ENCODE assay signal across 31 cellular contexts in the genomic region with DNA sequence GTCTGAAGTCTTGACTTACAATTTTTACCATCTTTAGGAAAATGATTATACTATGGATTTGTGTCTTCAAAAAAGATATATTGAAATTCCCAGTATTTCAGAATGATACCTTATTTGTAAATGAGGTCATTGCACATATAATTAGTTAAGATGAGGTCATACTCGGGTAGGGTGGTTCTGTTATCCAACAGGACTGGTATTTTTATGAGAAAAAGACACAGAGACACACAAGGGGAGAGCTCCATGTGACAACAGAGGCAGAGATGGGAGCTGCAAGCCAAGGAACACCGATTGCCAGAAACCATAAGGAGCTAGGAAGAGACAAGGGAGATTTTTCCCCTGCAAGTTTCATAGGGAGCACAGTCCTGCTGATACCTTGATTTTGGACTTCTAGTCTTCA.
DNase-seq lines count a peak whose midpoint lies in the region; ATAC-seq and TF ChIP-seq lines count a peak whose summit lies in the region.
"Had no signal": no experiment of that assay in that cellular context is flagged by ENCODE, and none has a peak within 500 bp of the region (broad histone marks: within the 10 kb centered on the region; RNA-seq: fewer than 3 reads in every experiment).

No MANE protein-coding gene starts in this region.

- H3K27me3 ChIP-seq in mammary epithelial cell (ENCODE audit: insufficient read depth, low read length) (no peaks in the 10 kb centered on the region), neural progenitor cell (no peaks in the 10 kb centered on the region)
- H3K27me3 ChIP-seq: body of pancreas, sigmoid colon, transverse colon had no signal

- TF ChIP-seq CTCF in mammary epithelial cell (conservative IDR thresholded peaks at IDR 0.05 in 1 of 2, IDR thresholded peaks at IDR 0.05 in 1 of 2; ENCODE audit: extremely low read depth in 1 of 2, insufficient read depth in 1 of 2, low read depth in 1 of 2, low read length in 2 of 2) (no peak), neural progenitor cell (IDR thresholded peaks at IDR 0.05) (no peak)

- H3K4me3 Mint-ChIP-seq in neural progenitor cell, result no peak overlapping the region
- H3K4me3 Mint-ChIP-seq: activated CD4-positive, alpha-beta T cell treated with anti-CD3 and anti-CD28 coated beads for 36 hours; activated T-helper 17 cell treated with anti-CD3 and anti-CD28 coated beads, Interleukin-2, amount 50 U/mL, for 72 hours; dendritic cell treated with granulocyte-macrophage colony-stimulating factor and Interleukin-4, amounts not matched to agents 40 ng/mL and 50 ng/mL, for 4 days; H9; T-helper 17 cell had no signal

- ATAC-seq in GM19023 (IDR thresholded peaks at IDR 0.05; ENCODE audit: unreplicated experiment), result no peak
- ATAC-seq: activated CD4-positive, alpha-beta T cell treated with anti-CD3 and anti-CD28 coated beads for 36 hours; activated T-helper 17 cell treated with anti-CD3 and anti-CD28 coated beads, Interleukin-2, amount 50 U/mL, for 72 hours; body of pancreas; SK-N-SH treated with all-trans-retinoic acid at 6 μM for 48 hours; T-helper 17 cell had no signal

- 83% methylated on average over 2 of the region's 2 CpGs for WGBS in mammary epithelial cell (ENCODE audit: low coverage, missing lambda C conversion rate)

- in situ Hi-C loops in mammary epithelial cell (cut with MboI; ENCODE audit: low sequenced_read_pairs in 2 of 2), result no loop called here

- BruUV-seq in mammary epithelial cell (replicated peaks; lab: Mats Ljungman, UMichigan), result no TSS peak

- H4K20me1 ChIP-seq in mammary epithelial cell (ENCODE audit: insufficient read depth, low read length) (no peaks in the 10 kb centered on the region), neural progenitor cell (ENCODE audit: low read depth) (no peaks in the 10 kb centered on the region)

- H3K9ac ChIP-seq in mammary epithelial cell (ENCODE audit: insufficient read depth, low read length), result no peak overlapping the region
- no peak overlapping the region for H3K9ac ChIP-seq in neural progenitor cell

- H3F3A ChIP-seq in neural progenitor cell (ENCODE audit: low read depth), result no peaks in the 10 kb centered on the region

- intact Hi-C loops in mammary epithelial cell (cut with micrococcal nuclease), result no loop called here

- DNase-seq in ELR (ENCODE audit: low read depth), result peak; percentile 12
- DNase-seq in HEK293T (ENCODE audit: extremely low spot score), result peak; percentile 20
- DNase-seq in mammary epithelial cell, result no peak
- peak; percentile 8 for DNase-seq in neural progenitor cell (ENCODE audit: low spot score)
- DNase-seq in hypothalamus (lab: John Stamatoyannopoulos, UW), result no peak
- no peak for DNase-seq in activated CD4-positive, alpha-beta T cell treated with anti-CD3 and anti-CD28 coated beads, Interleukin-2, amount 50 U/mL, for 48 hours
- DNase-seq: activated CD4-positive, alpha-beta T cell treated with anti-CD3 and anti-CD28 coated beads for 36 hours; activated naive CD4-positive, alpha-beta T cell treated with anti-CD3 and anti-CD28 coated beads, Interleukin-2, amount 50 U/mL, for 16 hours; body of pancreas; C1 segment of cervical spinal cord; DMS79; erythroblast; foreskin fibroblast; H9; Kasumi-1; left ventricle myocardium inferior; MV-4-11; NCI-H1436; NCI-H2107; NCI-H446; nucleus accumbens; OCI-M1; sigmoid colon; stimulated activated CD4-positive, alpha-beta T cell treated with anti-CD3 and anti-CD28 coated beads, Interleukin-4, amount 100 ng/mL, for 4 hours; T-helper 17 cell; transverse colon had no signal

- H3K79me2 ChIP-seq in mammary epithelial cell (ENCODE audit: insufficient read depth, low read length) (no peaks in the 10 kb centered on the region), neural progenitor cell (ENCODE audit: low read depth) (no peaks in the 10 kb centered on the region)

- H3K36me3 Mint-ChIP-seq in neural progenitor cell, result peaks cover 5% of the 10 kb centered on the region

- H3K27me3 Mint-ChIP-seq in neural progenitor cell (ENCODE audit: insufficient read depth, low read depth), result no peaks in the 10 kb centered on the region
- H3K27me3 Mint-ChIP-seq: dendritic cell treated with granulocyte-macrophage colony-stimulating factor and Interleukin-4, amounts not matched to agents 40 ng/mL and 50 ng/mL, for 4 days; progenitor cell of endocrine pancreas had no signal

- H3K4me2 ChIP-seq in mammary epithelial cell (ENCODE audit: insufficient read depth, low read depth, low read length) (no peak overlapping the region), neural progenitor cell (no peak overlapping the region)

- H2AFZ ChIP-seq in mammary epithelial cell (ENCODE audit: low read depth, low read length) (peak overlapping the region; percentile 9), neural progenitor cell (replicated peaks) (peak overlapping the region; percentile 59)

- H3K9me3 ChIP-seq in mammary epithelial cell (replicated peaks; ENCODE audit: insufficient read depth, low read length), result no peaks in the 10 kb centered on the region
- no peaks in the 10 kb centered on the region for H3K9me3 ChIP-seq in neural progenitor cell (ENCODE audit: low read depth)
- H3K9me3 ChIP-seq: body of pancreas, left ventricle myocardium inferior, sigmoid colon, transverse colon had no signal

- POLR2A ChIA-PET in HEK293T (lab: Yijun Ruan, JAX), result interaction anchor here (0.9 kb wide), 1 partner anchor 358 kb away, joined by 3 read pairs; no protein-coding TSS in a partner anchor

- no peak overlapping the region for H3K27ac Mint-ChIP-seq in neural progenitor cell
- H3K27ac Mint-ChIP-seq: activated CD4-positive, alpha-beta T cell treated with anti-CD3 and anti-CD28 coated beads for 36 hours; activated T-helper 17 cell treated with anti-CD3 and anti-CD28 coated beads, Interleukin-2, amount 50 U/mL, for 72 hours; dendritic cell treated with granulocyte-macrophage colony-stimulating factor and Interleukin-4, amounts not matched to agents 40 ng/mL and 50 ng/mL, for 4 days; H9; progenitor cell of endocrine pancreas; T-helper 17 cell had no signal

- H3K9me3 Mint-ChIP-seq in neural progenitor cell, result no peaks in the 10 kb centered on the region
- H3K9me3 Mint-ChIP-seq: activated T-helper 17 cell treated with anti-CD3 and anti-CD28 coated beads, Interleukin-2, amount 50 U/mL, for 72 hours; dendritic cell treated with granulocyte-macrophage colony-stimulating factor and Interleukin-4, amounts not matched to agents 40 ng/mL and 50 ng/mL, for 4 days; H9 had no signal

- H3K27ac ChIP-seq in mammary epithelial cell (ENCODE audit: insufficient read depth, low read depth, low read length), result no peak overlapping the region
- no peak overlapping the region for H3K27ac ChIP-seq in neural progenitor cell
- H3K27ac ChIP-seq: body of pancreas, left ventricle myocardium inferior, sigmoid colon, transverse colon had no signal

- H3K4me1 ChIP-seq in mammary epithelial cell (ENCODE audit: insufficient read depth, low read length) (peaks cover 13% of the 10 kb centered on the region), neural progenitor cell (no peaks in the 10 kb centered on the region)
- H3K4me1 ChIP-seq: body of pancreas, left ventricle myocardium inferior, transverse colon had no signal

- no peak overlapping the region for H3K4me3 ChIP-seq in mammary epithelial cell (replicated peaks in 1 of 3; ENCODE audit: insufficient read depth in 1 of 3, low read depth in 2 of 3, low read length in 3 of 3)
- no peak overlapping the region for H3K4me3 ChIP-seq in neural progenitor cell
- H3K4me3 ChIP-seq: body of pancreas, left ventricle myocardium inferior, sigmoid colon, transverse colon had no signal

- peaks cover 27% of the 10 kb centered on the region for H3K4me1 Mint-ChIP-seq in neural progenitor cell
- H3K4me1 Mint-ChIP-seq: activated CD4-positive, alpha-beta T cell treated with anti-CD3 and anti-CD28 coated beads for 36 hours; activated T-helper 17 cell treated with anti-CD3 and anti-CD28 coated beads, Interleukin-2, amount 50 U/mL, for 72 hours; T-helper 17 cell had no signal

- H3K36me3 ChIP-seq in mammary epithelial cell (ENCODE audit: insufficient read depth, low read length), result no peaks in the 10 kb centered on the region
- no peaks in the 10 kb centered on the region for H3K36me3 ChIP-seq in neural progenitor cell
- H3K36me3 ChIP-seq: left ventricle myocardium inferior, sigmoid colon, transverse colon had no signal

- dilution Hi-C loops in mammary epithelial cell (cut with HindIII; ENCODE audit: low sequenced_read_pairs), result no loop called here

- CTCF ChIA-PET in HEK293T (lab: Yijun Ruan, JAX) (no interaction called here), mammary epithelial cell (lab: Charles Lee; ENCODE audit: low non-redundant PET) (no interaction called here)

TF ChIP-seq in HEK293T, 16 proteins besides CTCF, POLR2A, EP300 and RAD21:
- no peak for TF ChIP-seq ZNF384 (IDR thresholded peaks at IDR 0.05)
- TF ChIP-seq FOXK2 (IDR thresholded peaks at IDR 0.05), result no peak

Comparison
In these comparisons a context has a peak if more than half of its experiments do, and no peak if none do; other contexts are left out.
1. DNase-seq: peak in ELR (single experiment), HEK293T (single experiment) and neural progenitor cell (single experiment); none in mammary epithelial cell (single experiment), hypothalamus (0 of 51) and activated CD4-positive, alpha-beta T cell treated with anti-CD3 and anti-CD28 coated beads, Interleukin-2, amount 50 U/mL, for 48 hours (0 of 2).